Comparison of ENCODE assay signal across 1 cellular context in genomic region chr6:27893059-27893835, GRCh38.
TF ChIP-seq lines count a peak whose summit lies in the region.

No MANE protein-coding gene starts in this region.

TF ChIP-seq in WTC11, 78 proteins besides CTCF, POLR2A, EP300 and RAD21 (continued from another document):
- TF ChIP-seq, protein P1, sequence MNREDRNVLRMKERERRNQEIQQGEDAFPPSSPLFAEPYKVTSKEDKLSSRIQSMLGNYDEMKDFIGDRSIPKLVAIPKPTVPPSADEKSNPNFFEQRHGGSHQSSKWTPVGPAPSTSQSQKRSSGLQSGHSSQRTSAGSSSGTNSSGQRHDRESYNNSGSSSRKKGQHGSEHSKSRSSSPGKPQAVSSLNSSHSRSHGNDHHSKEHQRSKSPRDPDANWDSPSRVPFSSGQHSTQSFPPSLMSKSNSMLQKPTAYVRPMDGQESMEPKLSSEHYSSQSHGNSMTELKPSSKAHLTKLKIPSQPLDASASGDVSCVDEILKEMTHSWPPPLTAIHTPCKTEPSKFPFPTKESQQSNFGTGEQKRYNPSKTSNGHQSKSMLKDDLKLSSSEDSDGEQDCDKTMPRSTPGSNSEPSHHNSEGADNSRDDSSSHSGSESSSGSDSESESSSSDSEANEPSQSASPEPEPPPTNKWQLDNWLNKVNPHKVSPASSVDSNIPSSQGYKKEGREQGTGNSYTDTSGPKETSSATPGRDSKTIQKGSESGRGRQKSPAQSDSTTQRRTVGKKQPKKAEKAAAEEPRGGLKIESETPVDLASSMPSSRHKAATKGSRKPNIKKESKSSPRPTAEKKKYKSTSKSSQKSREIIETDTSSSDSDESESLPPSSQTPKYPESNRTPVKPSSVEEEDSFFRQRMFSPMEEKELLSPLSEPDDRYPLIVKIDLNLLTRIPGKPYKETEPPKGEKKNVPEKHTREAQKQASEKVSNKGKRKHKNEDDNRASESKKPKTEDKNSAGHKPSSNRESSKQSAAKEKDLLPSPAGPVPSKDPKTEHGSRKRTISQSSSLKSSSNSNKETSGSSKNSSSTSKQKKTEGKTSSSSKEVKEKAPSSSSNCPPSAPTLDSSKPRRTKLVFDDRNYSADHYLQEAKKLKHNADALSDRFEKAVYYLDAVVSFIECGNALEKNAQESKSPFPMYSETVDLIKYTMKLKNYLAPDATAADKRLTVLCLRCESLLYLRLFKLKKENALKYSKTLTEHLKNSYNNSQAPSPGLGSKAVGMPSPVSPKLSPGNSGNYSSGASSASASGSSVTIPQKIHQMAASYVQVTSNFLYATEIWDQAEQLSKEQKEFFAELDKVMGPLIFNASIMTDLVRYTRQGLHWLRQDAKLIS (CRISPR knock-in tag; IDR thresholded peaks at IDR 0.05; ENCODE audit: borderline replicate concordance), result no peak
- TF ChIP-seq ZNF416 (CRISPR knock-in tag; IDR thresholded peaks at IDR 0.05) (0 out of 2 replicates have a peak, but pooled peaks have one; percentile 18), FOXP4 (CRISPR knock-in tag; IDR thresholded peaks at IDR 0.05) (peak; percentile 72), PRRX2 (CRISPR knock-in tag; IDR thresholded peaks at IDR 0.05) (peak; percentile 80; the same call in 1 of the 2 replicates), TEAD4 (CRISPR knock-in tag; IDR thresholded peaks at IDR 0.05) (0 out of 2 replicates have a peak, but pooled peaks have one; percentile 2), GABPB1 (CRISPR knock-in tag; IDR thresholded peaks at IDR 0.05) (peak; percentile 72), ZNF232 (CRISPR knock-in tag; IDR thresholded peaks at IDR 0.05) (no peak), SMAD4 (CRISPR knock-in tag; IDR thresholded peaks at IDR 0.05) (0 out of 2 replicates have a peak, but pooled peaks have one; percentile 56), NFATC4 (CRISPR knock-in tag; IDR thresholded peaks at IDR 0.05) (peak; percentile 81; the same call in 1 of the 2 replicates), NFYB (CRISPR knock-in tag; conservative IDR thresholded peaks at IDR 0.05; ENCODE audit: low read depth) (peak; percentile 79), ZNF219 (CRISPR knock-in tag; IDR thresholded peaks at IDR 0.05; ENCODE audit: borderline replicate concordance) (0 out of 2 replicates have a peak, but pooled peaks have one; percentile 6), ZNF317 (CRISPR knock-in tag; IDR thresholded peaks at IDR 0.05; ENCODE audit: borderline replicate concordance, low read depth) (no peak; the same call in 1 of the 2 replicates), SOX15 (CRISPR knock-in tag; IDR thresholded peaks at IDR 0.05) (no peak), CDX4 (CRISPR knock-in tag; IDR thresholded peaks at IDR 0.05; ENCODE audit: borderline replicate concordance) (peak; percentile 62; the same call in 1 of the 2 replicates), RORB (CRISPR knock-in tag; IDR thresholded peaks at IDR 0.05) (no peak)
- TF ChIP-seq, protein P2, sequence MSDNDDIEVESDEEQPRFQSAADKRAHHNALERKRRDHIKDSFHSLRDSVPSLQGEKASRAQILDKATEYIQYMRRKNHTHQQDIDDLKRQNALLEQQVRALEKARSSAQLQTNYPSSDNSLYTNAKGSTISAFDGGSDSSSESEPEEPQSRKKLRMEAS (CRISPR knock-in tag; IDR thresholded peaks at IDR 0.05), result peak; percentile 53; the same call in 1 of the 2 replicates
- TF ChIP-seq, protein P3, sequence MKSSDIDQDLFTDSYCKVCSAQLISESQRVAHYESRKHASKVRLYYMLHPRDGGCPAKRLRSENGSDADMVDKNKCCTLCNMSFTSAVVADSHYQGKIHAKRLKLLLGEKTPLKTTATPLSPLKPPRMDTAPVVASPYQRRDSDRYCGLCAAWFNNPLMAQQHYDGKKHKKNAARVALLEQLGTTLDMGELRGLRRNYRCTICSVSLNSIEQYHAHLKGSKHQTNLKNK (CRISPR knock-in tag; IDR thresholded peaks at IDR 0.05), result 0 out of 2 replicates have a peak, but pooled peaks have one; percentile 56
- TF ChIP-seq, protein P4, sequence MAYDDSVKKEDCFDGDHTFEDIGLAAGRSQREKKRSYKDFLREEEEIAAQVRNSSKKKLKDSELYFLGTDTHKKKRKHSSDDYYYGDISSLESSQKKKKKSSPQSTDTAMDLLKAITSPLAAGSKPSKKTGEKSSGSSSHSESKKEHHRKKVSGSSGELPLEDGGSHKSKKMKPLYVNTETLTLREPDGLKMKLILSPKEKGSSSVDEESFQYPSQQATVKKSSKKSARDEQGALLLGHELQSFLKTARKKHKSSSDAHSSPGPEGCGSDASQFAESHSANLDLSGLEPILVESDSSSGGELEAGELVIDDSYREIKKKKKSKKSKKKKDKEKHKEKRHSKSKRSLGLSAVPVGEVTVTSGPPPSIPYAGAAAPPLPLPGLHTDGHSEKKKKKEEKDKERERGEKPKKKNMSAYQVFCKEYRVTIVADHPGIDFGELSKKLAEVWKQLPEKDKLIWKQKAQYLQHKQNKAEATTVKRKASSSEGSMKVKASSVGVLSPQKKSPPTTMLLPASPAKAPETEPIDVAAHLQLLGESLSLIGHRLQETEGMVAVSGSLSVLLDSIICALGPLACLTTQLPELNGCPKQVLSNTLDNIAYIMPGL (CRISPR knock-in tag; IDR thresholded peaks at IDR 0.05), result peak; percentile 77; the same call in 1 of the 2 replicates
- TF ChIP-seq, protein P5, sequence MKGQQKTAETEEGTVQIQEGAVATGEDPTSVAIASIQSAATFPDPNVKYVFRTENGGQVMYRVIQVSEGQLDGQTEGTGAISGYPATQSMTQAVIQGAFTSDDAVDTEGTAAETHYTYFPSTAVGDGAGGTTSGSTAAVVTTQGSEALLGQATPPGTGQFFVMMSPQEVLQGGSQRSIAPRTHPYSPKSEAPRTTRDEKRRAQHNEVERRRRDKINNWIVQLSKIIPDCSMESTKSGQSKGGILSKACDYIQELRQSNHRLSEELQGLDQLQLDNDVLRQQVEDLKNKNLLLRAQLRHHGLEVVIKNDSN (CRISPR knock-in tag; IDR thresholded peaks at IDR 0.05), result peak; percentile 57; the same call in 1 of the 2 replicates
- TF ChIP-seq, protein P6, sequence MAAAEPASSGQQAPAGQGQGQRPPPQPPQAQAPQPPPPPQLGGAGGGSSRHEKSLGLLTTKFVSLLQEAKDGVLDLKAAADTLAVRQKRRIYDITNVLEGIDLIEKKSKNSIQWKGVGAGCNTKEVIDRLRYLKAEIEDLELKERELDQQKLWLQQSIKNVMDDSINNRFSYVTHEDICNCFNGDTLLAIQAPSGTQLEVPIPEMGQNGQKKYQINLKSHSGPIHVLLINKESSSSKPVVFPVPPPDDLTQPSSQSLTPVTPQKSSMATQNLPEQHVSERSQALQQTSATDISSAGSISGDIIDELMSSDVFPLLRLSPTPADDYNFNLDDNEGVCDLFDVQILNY (CRISPR knock-in tag; IDR thresholded peaks at IDR 0.05), result peak; percentile 85
- TF ChIP-seq, protein P7, sequence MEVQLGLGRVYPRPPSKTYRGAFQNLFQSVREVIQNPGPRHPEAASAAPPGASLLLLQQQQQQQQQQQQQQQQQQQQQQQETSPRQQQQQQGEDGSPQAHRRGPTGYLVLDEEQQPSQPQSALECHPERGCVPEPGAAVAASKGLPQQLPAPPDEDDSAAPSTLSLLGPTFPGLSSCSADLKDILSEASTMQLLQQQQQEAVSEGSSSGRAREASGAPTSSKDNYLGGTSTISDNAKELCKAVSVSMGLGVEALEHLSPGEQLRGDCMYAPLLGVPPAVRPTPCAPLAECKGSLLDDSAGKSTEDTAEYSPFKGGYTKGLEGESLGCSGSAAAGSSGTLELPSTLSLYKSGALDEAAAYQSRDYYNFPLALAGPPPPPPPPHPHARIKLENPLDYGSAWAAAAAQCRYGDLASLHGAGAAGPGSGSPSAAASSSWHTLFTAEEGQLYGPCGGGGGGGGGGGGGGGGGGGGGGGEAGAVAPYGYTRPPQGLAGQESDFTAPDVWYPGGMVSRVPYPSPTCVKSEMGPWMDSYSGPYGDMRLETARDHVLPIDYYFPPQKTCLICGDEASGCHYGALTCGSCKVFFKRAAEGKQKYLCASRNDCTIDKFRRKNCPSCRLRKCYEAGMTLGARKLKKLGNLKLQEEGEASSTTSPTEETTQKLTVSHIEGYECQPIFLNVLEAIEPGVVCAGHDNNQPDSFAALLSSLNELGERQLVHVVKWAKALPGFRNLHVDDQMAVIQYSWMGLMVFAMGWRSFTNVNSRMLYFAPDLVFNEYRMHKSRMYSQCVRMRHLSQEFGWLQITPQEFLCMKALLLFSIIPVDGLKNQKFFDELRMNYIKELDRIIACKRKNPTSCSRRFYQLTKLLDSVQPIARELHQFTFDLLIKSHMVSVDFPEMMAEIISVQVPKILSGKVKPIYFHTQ (CRISPR knock-in tag; IDR thresholded peaks at IDR 0.05), result 0 out of 2 replicates have a peak, but pooled peaks have one; percentile 87
